In genomic region chr15:70879386-70879785, GRCh38 we compare ENCODE assay signal across 26 cellular contexts.
A peak's percentile ranks its signal among the peaks of the same experiment; 100 is the strongest.
DNase-seq lines count a peak whose midpoint lies in the region; ATAC-seq and TF ChIP-seq lines count a peak whose summit lies in the region.
"Had no signal": no experiment of that assay in that cellular context is flagged by ENCODE, and none has a peak within 500 bp of the region (broad histone marks: within the 10 kb centered on the region; RNA-seq: fewer than 3 reads in every experiment).

No MANE protein-coding gene starts in this region.

- no peaks in the 10 kb centered on the region for H3K27me3 ChIP-seq in RWPE2 (ENCODE audit: insufficient read depth, poor library complexity, severe bottlenecking)
- H3K27me3 ChIP-seq: BLaER1 treated with 17β-estradiol and CSF1 and Interleukin-3, amounts not matched to agents 10 nM and 100 nM; brain microvascular endothelial cell; SJCRH30; vagina had no signal

- peak; percentile 92 for DNase-seq in HCEC 1CT
- no peak for DNase-seq in RWPE2 (ENCODE audit: low spot score)
- peak; percentile 46 for DNase-seq in fibroblast of pulmonary artery (ENCODE audit: low read depth)
- no peak for DNase-seq in NCI-H128 (lab: John Stamatoyannopoulos, UW; ENCODE audit: unreplicated experiment)
- no peak for DNase-seq in NOMO-1 treated with DMSO at 0.1 percent for 48 hours (lab: John Stamatoyannopoulos, UW; ENCODE audit: unreplicated experiment)
- no peak for DNase-seq in NCI-H526 treated with DMSO at 0.1 percent for 48 hours (lab: John Stamatoyannopoulos, UW)
- DNase-seq in DMS53 (lab: John Stamatoyannopoulos, UW), result no peak
- DNase-seq: activated CD4-positive, alpha-beta memory T cell treated with anti-CD3 and anti-CD28 coated beads, Interleukin-2, amount 10 ng/mL, durations not matched to agents 7 days and 5 days; activated T-cell treated with anti-CD3 and anti-CD28 coated beads, Interleukin-2, amount 50 U/mL, for 24 hours; brain microvascular endothelial cell; lower lobe of right lung; MV-4-11; naive B cell; NCI-H2081; NCI-H524; OCI-M1; SJCRH30; stimulated activated CD4-positive, alpha-beta T cell treated with anti-CD3 and anti-CD28 coated beads, Interleukin-4, amount 100 ng/mL, for 24 hours; T-helper 17 cell had no signal

- H3K4me3 ChIP-seq in RWPE2 (ENCODE audit: severe bottlenecking) (no peak overlapping the region), fibroblast of pulmonary artery (replicated peaks; ENCODE audit: low read depth, low read length) (no peak overlapping the region)
- H3K4me3 ChIP-seq: BLaER1 treated with 17β-estradiol and CSF1 and Interleukin-3, amounts not matched to agents 10 nM and 100 nM; GM23338; lower lobe of right lung; SJCRH30; smooth muscle cell; vagina had no signal

- TF ChIP-seq CTCF in RWPE2 (IDR thresholded peaks at IDR 0.05; ENCODE audit: poor library complexity, severe bottlenecking), result no peak
- no peak for TF ChIP-seq CTCF in fibroblast of pulmonary artery (IDR thresholded peaks at IDR 0.05; ENCODE audit: low read length, missing control alignments)

- H3K36me3 ChIP-seq in RWPE2 (ENCODE audit: low read depth), result peaks cover 11% of the 10 kb centered on the region
- H3K36me3 ChIP-seq: BLaER1 treated with 17β-estradiol and CSF1 and Interleukin-3, amounts not matched to agents 10 nM and 100 nM; brain microvascular endothelial cell; lower lobe of right lung; SJCRH30; vagina had no signal

- ATAC-seq in RWPE2 (ENCODE audit: low read depth), result peak; percentile 53; the same call in 2 of the 3 replicates
- ATAC-seq: activated naive CD4-positive, alpha-beta T cell treated with anti-CD3 and anti-CD28 coated beads, Interleukin-2, amount 50 U/mL, for 72 hours; GM23338; lower lobe of right lung; T-helper 17 cell; WTC11 had no signal

- H3K27ac ChIP-seq in RWPE2 (ENCODE audit: poor library complexity, severe bottlenecking), result no peak overlapping the region
- H3K27ac ChIP-seq: BLaER1 treated with 17β-estradiol and CSF1 and Interleukin-3, amounts not matched to agents 10 nM and 100 nM; brain microvascular endothelial cell; epithelial cell of prostate; lower lobe of right lung; SJCRH30; vagina had no signal

- H3K9me3 ChIP-seq in RWPE2 (ENCODE audit: severe bottlenecking), result no peaks in the 10 kb centered on the region
- H3K9me3 ChIP-seq: BLaER1 treated with 17β-estradiol and CSF1 and Interleukin-3, amounts not matched to agents 10 nM and 100 nM; lower lobe of right lung; SJCRH30; vagina had no signal

- no peaks in the 10 kb centered on the region for H3K4me1 ChIP-seq in RWPE2 (ENCODE audit: insufficient read depth, poor library complexity, severe bottlenecking)
- H3K4me1 ChIP-seq: BLaER1 treated with 17β-estradiol and CSF1 and Interleukin-3, amounts not matched to agents 10 nM and 100 nM; lower lobe of right lung; SJCRH30; vagina had no signal

Comparison
In these comparisons a context has a peak if more than half of its experiments do, and no peak if none do; other contexts are left out.
1. DNase-seq: peak in HCEC 1CT (single experiment) and fibroblast of pulmonary artery (single experiment); none in RWPE2 (single experiment), NCI-H128 (single experiment), NOMO-1 treated with DMSO at 0.1 percent for 48 hours (single experiment), NCI-H526 treated with DMSO at 0.1 percent for 48 hours (single experiment) and DMS53 (single experiment).